In the genomic region with DNA sequence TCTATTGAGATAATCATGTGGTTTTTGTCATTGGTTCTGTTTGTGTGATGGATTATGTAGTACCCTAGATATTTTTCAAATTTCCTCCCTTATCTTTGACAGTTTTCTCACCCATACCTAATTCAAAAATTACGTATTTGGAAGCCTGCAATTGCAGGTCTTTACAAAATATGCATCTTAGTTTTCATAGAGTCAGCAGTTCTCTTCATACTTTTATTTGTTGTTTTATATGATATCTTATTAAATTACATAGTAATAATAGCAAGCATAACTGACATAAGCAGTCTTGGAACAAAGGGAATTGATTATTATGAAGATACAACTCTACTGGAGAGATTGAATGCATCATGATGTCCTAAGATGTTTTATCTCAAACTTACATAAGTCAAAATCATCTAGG, we compare ENCODE assay signal across 28 cellular contexts.
"Had no signal": no experiment of that assay in that cellular context is flagged by ENCODE, and none has a peak within 500 bp of the region (broad histone marks: within the 10 kb centered on the region; RNA-seq: fewer than 3 reads in every experiment).

No MANE protein-coding gene starts in this region.

- H3K4me1 ChIP-seq: colonic mucosa, esophagus muscularis mucosa, esophagus squamous epithelium, foreskin keratinocyte, gastrocnemius medialis, gastroesophageal sphincter, heart left ventricle, heart right ventricle had no signal

- H3K27me3 Mint-ChIP-seq: dendritic cell treated with granulocyte-macrophage colony-stimulating factor and Interleukin-4, amounts not matched to agents 40 ng/mL and 50 ng/mL, for 4 days had no signal

- H3K36me3 ChIP-seq: colonic mucosa, esophagus squamous epithelium, gastrocnemius medialis, heart left ventricle, heart right ventricle had no signal

- H3K27me3 ChIP-seq: colonic mucosa, esophagus muscularis mucosa, gastrocnemius medialis, gastroesophageal sphincter, hepatocyte had no signal

- H3K27ac ChIP-seq: colonic mucosa, coronary artery, dorsolateral prefrontal cortex, epithelial cell of prostate, esophagus muscularis mucosa, esophagus squamous epithelium, foreskin keratinocyte, gastrocnemius medialis, gastroesophageal sphincter, heart left ventricle, heart right ventricle, hepatocyte had no signal

- H3K27ac Mint-ChIP-seq: dendritic cell treated with granulocyte-macrophage colony-stimulating factor and Interleukin-4, amounts not matched to agents 40 ng/mL and 50 ng/mL, for 4 days; effector memory CD8-positive, alpha-beta T cell; endodermal cell had no signal

- H3K4me3 Mint-ChIP-seq: dendritic cell treated with granulocyte-macrophage colony-stimulating factor and Interleukin-4, amounts not matched to agents 40 ng/mL and 50 ng/mL, for 4 days; effector memory CD8-positive, alpha-beta T cell; endodermal cell had no signal

- H3K4me2 ChIP-seq: hepatocyte had no signal

- DNase-seq: colonic mucosa; cortex of kidney; dermis blood vessel endothelial cell; dorsolateral prefrontal cortex; effector CD4-positive, alpha-beta T cell; effector CD8-positive, alpha-beta T cell; effector memory CD4-positive, alpha-beta T cell; effector memory CD8-positive, alpha-beta T cell; endodermal cell; erythroblast; esophagus squamous epithelium; foreskin fibroblast; foreskin keratinocyte; foreskin melanocyte; gastrocnemius medialis; glutamatergic neuron; heart left ventricle; heart right ventricle had no signal

- H3K4me1 Mint-ChIP-seq: endodermal cell had no signal

- H3K9me3 ChIP-seq: colonic mucosa, esophagus muscularis mucosa, esophagus squamous epithelium, gastrocnemius medialis, gastroesophageal sphincter, heart left ventricle had no signal

- H3K79me2 ChIP-seq: hepatocyte had no signal

- H3K9me3 Mint-ChIP-seq: dendritic cell treated with granulocyte-macrophage colony-stimulating factor and Interleukin-4, amounts not matched to agents 40 ng/mL and 50 ng/mL, for 4 days had no signal

- H3K4me3 ChIP-seq: colonic mucosa, coronary artery, dorsolateral prefrontal cortex, esophagus muscularis mucosa, esophagus squamous epithelium, gastrocnemius medialis, gastroesophageal sphincter, heart left ventricle, heart right ventricle, hepatocyte had no signal

- FAIRE-seq: endometrium, endothelial cell of umbilical vein, frontal cortex had no signal

- H2AFZ ChIP-seq: hepatocyte had no signal

- ATAC-seq: effector memory CD8-positive, alpha-beta T cell; esophagus mucosa; foreskin keratinocyte; gastrocnemius medialis; gastroesophageal sphincter; heart left ventricle; heart right ventricle had no signal
